1 cellular context compared by ENCODE assay signal in the genomic region with DNA sequence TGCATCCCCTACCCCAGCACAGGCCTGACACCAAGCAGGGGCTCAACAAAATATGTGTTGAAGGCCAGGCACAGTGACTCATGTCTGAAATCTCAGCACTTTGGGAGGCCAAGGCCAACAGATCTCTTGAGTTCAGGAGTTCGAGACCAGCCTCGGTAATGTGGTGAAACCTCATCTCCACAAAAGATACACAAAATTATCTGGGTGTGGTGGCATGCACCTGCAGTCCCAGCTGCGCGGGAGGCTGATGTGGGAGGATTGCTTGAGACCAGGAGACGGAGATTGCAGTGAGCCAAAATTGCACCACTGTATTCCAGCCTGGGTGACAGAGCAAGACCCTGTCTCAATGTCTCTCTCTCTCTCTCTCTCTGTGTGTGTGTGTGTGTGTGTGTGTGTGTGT.
A peak's percentile ranks its signal among the peaks of the same experiment; 100 is the strongest.
TF ChIP-seq lines count a peak whose summit lies in the region.

No MANE protein-coding gene starts in this region.

TF ChIP-seq in GM12878, 131 proteins besides CTCF, POLR2A, EP300 and RAD21:
- TF ChIP-seq, protein P1, sequence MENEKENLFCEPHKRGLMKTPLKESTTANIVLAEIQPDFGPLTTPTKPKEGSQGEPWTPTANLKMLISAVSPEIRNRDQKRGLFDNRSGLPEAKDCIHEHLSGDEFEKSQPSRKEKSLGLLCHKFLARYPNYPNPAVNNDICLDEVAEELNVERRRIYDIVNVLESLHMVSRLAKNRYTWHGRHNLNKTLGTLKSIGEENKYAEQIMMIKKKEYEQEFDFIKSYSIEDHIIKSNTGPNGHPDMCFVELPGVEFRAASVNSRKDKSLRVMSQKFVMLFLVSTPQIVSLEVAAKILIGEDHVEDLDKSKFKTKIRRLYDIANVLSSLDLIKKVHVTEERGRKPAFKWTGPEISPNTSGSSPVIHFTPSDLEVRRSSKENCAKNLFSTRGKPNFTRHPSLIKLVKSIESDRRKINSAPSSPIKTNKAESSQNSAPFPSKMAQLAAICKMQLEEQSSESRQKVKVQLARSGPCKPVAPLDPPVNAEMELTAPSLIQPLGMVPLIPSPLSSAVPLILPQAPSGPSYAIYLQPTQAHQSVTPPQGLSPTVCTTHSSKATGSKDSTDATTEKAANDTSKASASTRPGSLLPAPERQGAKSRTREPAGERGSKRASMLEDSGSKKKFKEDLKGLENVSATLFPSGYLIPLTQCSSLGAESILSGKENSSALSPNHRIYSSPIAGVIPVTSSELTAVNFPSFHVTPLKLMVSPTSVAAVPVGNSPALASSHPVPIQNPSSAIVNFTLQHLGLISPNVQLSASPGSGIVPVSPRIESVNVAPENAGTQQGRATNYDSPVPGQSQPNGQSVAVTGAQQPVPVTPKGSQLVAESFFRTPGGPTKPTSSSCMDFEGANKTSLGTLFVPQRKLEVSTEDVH (IDR thresholded peaks at IDR 0.05; ENCODE audit: low read depth, partially characterized antibody), result no peak
- TF ChIP-seq BACH1 (IDR thresholded peaks at IDR 0.05; ENCODE audit: borderline replicate concordance), result no peak
- no peak for TF ChIP-seq MEF2A (IDR thresholded peaks at IDR 0.05; ENCODE audit: insufficient read depth, low read depth, low read length)
- no peak for TF ChIP-seq ZNF24 (IDR thresholded peaks at IDR 0.05)
- TF ChIP-seq, protein P2, sequence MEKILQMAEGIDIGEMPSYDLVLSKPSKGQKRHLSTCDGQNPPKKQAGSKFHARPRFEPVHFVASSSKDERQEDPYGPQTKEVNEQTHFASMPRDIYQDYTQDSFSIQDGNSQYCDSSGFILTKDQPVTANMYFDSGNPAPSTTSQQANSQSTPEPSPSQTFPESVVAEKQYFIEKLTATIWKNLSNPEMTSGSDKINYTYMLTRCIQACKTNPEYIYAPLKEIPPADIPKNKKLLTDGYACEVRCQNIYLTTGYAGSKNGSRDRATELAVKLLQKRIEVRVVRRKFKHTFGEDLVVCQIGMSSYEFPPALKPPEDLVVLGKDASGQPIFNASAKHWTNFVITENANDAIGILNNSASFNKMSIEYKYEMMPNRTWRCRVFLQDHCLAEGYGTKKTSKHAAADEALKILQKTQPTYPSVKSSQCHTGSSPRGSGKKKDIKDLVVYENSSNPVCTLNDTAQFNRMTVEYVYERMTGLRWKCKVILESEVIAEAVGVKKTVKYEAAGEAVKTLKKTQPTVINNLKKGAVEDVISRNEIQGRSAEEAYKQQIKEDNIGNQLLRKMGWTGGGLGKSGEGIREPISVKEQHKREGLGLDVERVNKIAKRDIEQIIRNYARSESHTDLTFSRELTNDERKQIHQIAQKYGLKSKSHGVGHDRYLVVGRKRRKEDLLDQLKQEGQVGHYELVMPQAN (conservative IDR thresholded peaks at IDR 0.05), result no peak
- TF ChIP-seq YY1 (IDR thresholded peaks at IDR 0.05; ENCODE audit: low read depth, low read length), result 0 out of 2 replicates have a peak, but pooled peaks have one; percentile 6
- TF ChIP-seq TCF12 (IDR thresholded peaks at IDR 0.05; ENCODE audit: low read depth, low read length), result 0 out of 2 replicates have a peak, but pooled peaks have one; percentile 15
- TF ChIP-seq SMAD1 (IDR thresholded peaks at IDR 0.05; ENCODE audit: low read depth, partially characterized antibody), result peak; percentile 24
- peak; percentile 10; the same call in 1 of the 2 replicates for TF ChIP-seq SMARCA5 (IDR thresholded peaks at IDR 0.05)
